Comparison of ENCODE assay signal across 8 cellular contexts in the genomic region with DNA sequence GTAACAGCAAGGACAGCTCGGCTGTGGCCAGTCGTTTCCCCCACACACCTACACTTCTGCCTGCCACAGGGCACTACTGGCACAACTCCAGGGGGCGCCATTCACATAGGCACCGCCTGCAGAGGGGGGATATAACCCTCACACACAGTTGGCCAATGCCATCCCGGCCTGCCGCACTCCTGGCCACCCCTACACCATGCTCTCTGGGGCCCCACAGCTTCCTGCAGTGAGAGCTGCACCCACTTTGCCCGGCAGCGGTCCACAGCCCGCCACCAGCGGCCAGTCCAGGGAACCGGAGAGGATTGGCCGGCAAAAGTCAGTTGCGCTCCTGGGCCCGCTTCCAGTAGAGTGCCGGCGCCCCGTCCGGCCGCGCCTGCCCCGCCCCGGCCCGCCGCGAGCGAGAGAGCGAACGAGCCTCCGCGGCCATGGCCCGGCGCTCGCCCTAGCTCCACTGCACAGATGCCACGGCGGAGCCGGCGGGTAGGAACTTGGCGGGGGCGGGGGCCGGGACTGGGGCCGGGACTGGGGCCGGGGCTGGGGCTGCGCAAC. TPM values are rescaled to one million over a fixed set of nuclear protein-coding genes. Genes with fewer than 3 reads are reported as not detected.
A peak's percentile ranks its signal among the peaks of the same experiment; 100 is the strongest.
DNase-seq lines count a peak whose midpoint lies in the region; ATAC-seq and TF ChIP-seq lines count a peak whose summit lies in the region.

No MANE protein-coding gene starts in this region.

- ATAC-seq in HG02588 (IDR thresholded peaks at IDR 0.05; ENCODE audit: unreplicated experiment): peak; percentile 26

- H3K4me3 ChIP-seq in esophagus muscularis mucosa: peak overlapping the region; percentile 74 to 97 (median 94)

- 2% methylated on average over 7 of the region's 43 CpGs for WGBS in esophagus muscularis mucosa

- H3K9me3 ChIP-seq in esophagus muscularis mucosa: no peaks in the 10 kb centered on the region

- peak overlapping the region; percentile 84 to 97 (median 92) for H3K27ac ChIP-seq in esophagus muscularis mucosa (replicated peaks in 1 of 4)
- peak overlapping the region; percentile 51 for H3K27ac ChIP-seq in substantia nigra (ENCODE audit: low read depth, low read length, poor library complexity, severe bottlenecking)

- peaks cover 46 to 85% (median 71%) of the 10 kb centered on the region in 4 donors for H3K4me1 ChIP-seq in esophagus muscularis mucosa

- no peaks in the 10 kb centered on the region for H3K27me3 ChIP-seq in esophagus muscularis mucosa

- no peak for TF ChIP-seq EP300 in esophagus muscularis mucosa (IDR thresholded peaks at IDR 0.05)

- H3K36me3 ChIP-seq in esophagus muscularis mucosa: peaks cover 0 to 5% (median 2%) of the 10 kb centered on the region in 4 donors

- peak; percentile 73 for DNase-seq in NCI-H69 (lab: John Stamatoyannopoulos, UW)
- peak; percentile 31 for DNase-seq in activated T-cell treated with anti-CD3 and anti-CD28 coated beads for 4 hours
- DNase-seq in esophagus muscularis mucosa (ENCODE audit: extremely low spot score): peak; percentile 94
- DNase-seq in mucosa of gallbladder (ENCODE audit: low spot score): peak; percentile 72
- peak in 45 of 49 donors; percentile 10 to 85 (median 50) for DNase-seq in substantia nigra (lab: John Stamatoyannopoulos, UW)
- no peak for DNase-seq in NCI-H510A treated with DMSO at 0.1 percent for 48 hours (lab: John Stamatoyannopoulos, UW)

- peak; percentile 63 for TF ChIP-seq CTCF in GM12872 (IDR thresholded peaks at IDR 0.05; ENCODE audit: insufficient read depth, low read depth, low read length)
- TF ChIP-seq CTCF in esophagus muscularis mucosa (IDR thresholded peaks at IDR 0.05): peak; percentile 15 to 54 (median 44)

- TF ChIP-seq POLR2A in esophagus muscularis mucosa (IDR thresholded peaks at IDR 0.05; ENCODE audit: low read depth): no peak

- intact Hi-C loops in esophagus muscularis mucosa (cut with DNase I): no loop called here

RNA-seq across cellular contexts. Expression of a gene that starts 25.6 kb away (rescaled TPM):
- 1 to 10 TPM; 3.3 to 10.0 (median 4.2) TPM for total RNA-seq in esophagus muscularis mucosa
- total RNA-seq in mucosa of gallbladder: 2.0 TPM
